Comparison of ENCODE assay signal across 23 cellular contexts in genomic region chr9:110399983-110400382, GRCh38.
DNase-seq lines count a peak whose midpoint lies in the region; ATAC-seq, FAIRE-seq and TF ChIP-seq lines count a peak whose summit lies in the region.
"Had no signal": no experiment of that assay in that cellular context is flagged by ENCODE, and none has a peak within 500 bp of the region (broad histone marks: within the 10 kb centered on the region; RNA-seq: fewer than 3 reads in every experiment).

No MANE protein-coding gene starts in this region.

- ATAC-seq in esophagus mucosa (peak; percentile 89), HG03039 (IDR thresholded peaks at IDR 0.05; ENCODE audit: unreplicated experiment) (no peak)
- ATAC-seq: A549, Panc1 had no signal

- no peak for FAIRE-seq in frontal cortex (lab: Jason Lieb, UNC)
- FAIRE-seq: A549, D721Med had no signal

- DNase-seq in HT-29 (ENCODE audit: low spot score) (peak; percentile 25), NCI-H526 treated with DMSO at 0.1 percent for 48 hours (lab: John Stamatoyannopoulos, UW) (peak; percentile 89), astrocyte of the cerebellum (ENCODE audit: low read depth) (peak; percentile 4), NCI-H2171 treated with DMSO at 0.1 percent for 48 hours (lab: John Stamatoyannopoulos, UW) (no peak), frontal cortex (ENCODE audit: low spot score in 2 of 2) (no peak)
- DNase-seq in activated CD4-positive, alpha-beta T cell treated with anti-CD3 and anti-CD28 coated beads, Interleukin-2, amount 50 U/mL, for 1 hour, result no peak
- DNase-seq: AML-193; CD4-positive, alpha-beta T cell; H9; KBM-7; MG63; NCI-H1417 treated with DMSO at 0.1 percent for 48 hours; NCI-H187; NCI-H2081 treated with DMSO at 0.1 percent for 48 hours; NCI-H446; NCI-H524 treated with DMSO at 0.1 percent for 48 hours; SHP77 had no signal

- TF ChIP-seq CTCF in astrocyte of the cerebellum (IDR thresholded peaks at IDR 0.05; ENCODE audit: low read depth, low read length, missing control alignments), result no peak

- in situ Hi-C loops in astrocyte of the cerebellum (cut with HindIII; ENCODE audit: low sequenced_read_pairs), result no loop called here

- H3K4me3 ChIP-seq in astrocyte of the cerebellum (ENCODE audit: low read depth, low read length), result no peak overlapping the region
- H3K4me3 ChIP-seq: A549; BLaER1 treated with 17β-estradiol and CSF1 and Interleukin-3, amounts not matched to agents 10 nM and 100 nM; MG63 had no signal

Comparison
In these comparisons a context has a peak if more than half of its experiments do, and no peak if none do; other contexts are left out.
1. DNase-seq: peak in HT-29 (single experiment), NCI-H526 treated with DMSO at 0.1 percent for 48 hours (single experiment) and astrocyte of the cerebellum (single experiment); none in activated CD4-positive, alpha-beta T cell treated with anti-CD3 and anti-CD28 coated beads, Interleukin-2, amount 50 U/mL, for 1 hour (single experiment), NCI-H2171 treated with DMSO at 0.1 percent for 48 hours (single experiment) and frontal cortex (0 of 2).